ENCODE assay signal across 1 cellular context in the genomic region with DNA sequence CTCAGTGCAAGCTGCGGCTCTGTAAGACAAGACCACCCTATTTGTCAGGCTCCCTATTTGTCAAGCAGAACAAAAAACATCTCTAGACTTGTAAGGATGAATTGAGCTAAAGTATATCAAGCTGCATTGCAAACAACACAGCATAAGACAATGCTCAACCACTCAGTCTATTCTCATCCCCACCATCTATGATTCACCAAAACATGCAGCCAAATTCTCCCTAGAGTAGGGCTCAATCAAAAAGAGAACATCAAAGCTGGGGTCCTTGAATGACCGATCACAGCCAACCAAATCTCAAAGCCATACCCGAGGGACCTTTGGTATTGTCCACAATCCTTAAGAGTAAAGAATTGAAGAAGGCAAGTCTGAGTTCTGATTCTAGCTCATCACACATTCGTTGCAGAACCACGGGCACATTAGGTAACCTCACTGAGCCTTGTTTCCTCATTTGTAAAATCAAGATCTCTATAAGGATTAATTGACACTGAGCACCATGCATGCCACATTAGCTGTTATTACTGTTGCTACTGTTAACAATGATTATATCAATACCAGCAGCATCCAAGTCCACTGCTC.
TF ChIP-seq lines count a peak whose summit lies in the region.

No MANE protein-coding gene starts in this region.

TF ChIP-seq in H1, 55 proteins besides CTCF, POLR2A, EP300 and RAD21:
- no peak for TF ChIP-seq ZNF274 (IDR thresholded peaks at IDR 0.05; ENCODE audit: borderline replicate concordance, extremely low read depth, low read length)
- TF ChIP-seq, protein P1, sequence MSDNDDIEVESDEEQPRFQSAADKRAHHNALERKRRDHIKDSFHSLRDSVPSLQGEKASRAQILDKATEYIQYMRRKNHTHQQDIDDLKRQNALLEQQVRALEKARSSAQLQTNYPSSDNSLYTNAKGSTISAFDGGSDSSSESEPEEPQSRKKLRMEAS (IDR thresholded peaks at IDR 0.05), result no peak
- no peak for TF ChIP-seq JUND (IDR thresholded peaks at IDR 0.05; ENCODE audit: low read length)
- no peak for TF ChIP-seq YY1 (IDR thresholded peaks at IDR 0.05; ENCODE audit: low read depth, low read length)
- TF ChIP-seq, protein P2, sequence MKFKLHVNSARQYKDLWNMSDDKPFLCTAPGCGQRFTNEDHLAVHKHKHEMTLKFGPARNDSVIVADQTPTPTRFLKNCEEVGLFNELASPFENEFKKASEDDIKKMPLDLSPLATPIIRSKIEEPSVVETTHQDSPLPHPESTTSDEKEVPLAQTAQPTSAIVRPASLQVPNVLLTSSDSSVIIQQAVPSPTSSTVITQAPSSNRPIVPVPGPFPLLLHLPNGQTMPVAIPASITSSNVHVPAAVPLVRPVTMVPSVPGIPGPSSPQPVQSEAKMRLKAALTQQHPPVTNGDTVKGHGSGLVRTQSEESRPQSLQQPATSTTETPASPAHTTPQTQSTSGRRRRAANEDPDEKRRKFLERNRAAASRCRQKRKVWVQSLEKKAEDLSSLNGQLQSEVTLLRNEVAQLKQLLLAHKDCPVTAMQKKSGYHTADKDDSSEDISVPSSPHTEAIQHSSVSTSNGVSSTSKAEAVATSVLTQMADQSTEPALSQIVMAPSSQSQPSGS (IDR thresholded peaks at IDR 0.05; ENCODE audit: low read length), result no peak
- TF ChIP-seq SP1 (IDR thresholded peaks at IDR 0.05; ENCODE audit: low read depth, low read length), result no peak
- no peak for TF ChIP-seq TAF1 (IDR thresholded peaks at IDR 0.05; ENCODE audit: low read depth, low read length)
- no peak for TF ChIP-seq BACH1 (IDR thresholded peaks at IDR 0.05; ENCODE audit: low read length)
- no peak for TF ChIP-seq NRF1 (IDR thresholded peaks at IDR 0.05; ENCODE audit: low read depth, low read length)
- no peak for TF ChIP-seq SAP30 (IDR thresholded peaks at IDR 0.05; ENCODE audit: insufficient read depth, insufficient replicate concordance, low read length)
- TF ChIP-seq, protein P3, sequence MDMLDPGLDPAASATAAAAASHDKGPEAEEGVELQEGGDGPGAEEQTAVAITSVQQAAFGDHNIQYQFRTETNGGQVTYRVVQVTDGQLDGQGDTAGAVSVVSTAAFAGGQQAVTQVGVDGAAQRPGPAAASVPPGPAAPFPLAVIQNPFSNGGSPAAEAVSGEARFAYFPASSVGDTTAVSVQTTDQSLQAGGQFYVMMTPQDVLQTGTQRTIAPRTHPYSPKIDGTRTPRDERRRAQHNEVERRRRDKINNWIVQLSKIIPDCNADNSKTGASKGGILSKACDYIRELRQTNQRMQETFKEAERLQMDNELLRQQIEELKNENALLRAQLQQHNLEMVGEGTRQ (IDR thresholded peaks at IDR 0.05; ENCODE audit: low read length), result no peak
- TF ChIP-seq SRF (IDR thresholded peaks at IDR 0.05; ENCODE audit: low read depth, low read length), result no peak
- no peak for TF ChIP-seq TCF12 (IDR thresholded peaks at IDR 0.05; ENCODE audit: low read depth, low read length)
- TF ChIP-seq, protein P4, sequence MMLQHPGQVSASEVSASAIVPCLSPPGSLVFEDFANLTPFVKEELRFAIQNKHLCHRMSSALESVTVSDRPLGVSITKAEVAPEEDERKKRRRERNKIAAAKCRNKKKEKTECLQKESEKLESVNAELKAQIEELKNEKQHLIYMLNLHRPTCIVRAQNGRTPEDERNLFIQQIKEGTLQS (IDR thresholded peaks at IDR 0.05; ENCODE audit: insufficient read depth, low read depth, low read length), result no peak
- no peak for TF ChIP-seq TEAD4 (IDR thresholded peaks at IDR 0.05; ENCODE audit: low read depth, low read length)
- TF ChIP-seq BCL11A (IDR thresholded peaks at IDR 0.05; ENCODE audit: low read depth in 2 of 2, low read length in 2 of 2), result no peak
- TF ChIP-seq RNF2 (IDR thresholded peaks at IDR 0.05; ENCODE audit: borderline replicate concordance, low read depth, low read length, missing control alignments, poor library complexity, severe bottlenecking), result no peak
- TF ChIP-seq EGR1 (IDR thresholded peaks at IDR 0.05; ENCODE audit: borderline replicate concordance, low read depth, low read length), result no peak
